ENCODE assay signal across 8 cellular contexts in genomic region chr12:85468356-85469157, GRCh38.
A peak's percentile ranks its signal among the peaks of the same experiment; 100 is the strongest.
DNase-seq lines count a peak whose midpoint lies in the region; ATAC-seq and TF ChIP-seq lines count a peak whose summit lies in the region.

No MANE protein-coding gene starts in this region.

- DNase-seq in AG09309 (ENCODE audit: low read depth): peak; percentile 23
- DNase-seq in NAMALWA (ENCODE audit: low spot score): peak; percentile 57
- DNase-seq in UCSD-AML1 (lab: John Stamatoyannopoulos, UW; ENCODE audit: unreplicated experiment): peak; percentile 13
- peak; percentile 32 for DNase-seq in epithelial cell of proximal tubule (ENCODE audit: low read depth)
- DNase-seq in midbrain (lab: John Stamatoyannopoulos, UW): peak; percentile 45
- DNase-seq in thoracic aorta (ENCODE audit: low spot score): no peak

- H3K4me3 ChIP-seq in AG09309 (ENCODE audit: control insufficient read depth, low read depth, low read length) (no peak overlapping the region), epithelial cell of proximal tubule (ENCODE audit: low read depth, low read length) (peak overlapping the region; percentile 49), thoracic aorta (peak overlapping the region; percentile 74)

- H3K36me3 ChIP-seq in thoracic aorta: no peaks in the 10 kb centered on the region

- ATAC-seq in GM18498 (IDR thresholded peaks at IDR 0.05; ENCODE audit: unreplicated experiment) (peak; percentile 94), HG02798 (IDR thresholded peaks at IDR 0.05; ENCODE audit: poor library complexity, unreplicated experiment) (peak; percentile 95), thoracic aorta (ENCODE audit: insufficient number of reproducible peaks, low FRiP score, low read depth) (peak; percentile 46)

- TF ChIP-seq CTCF in AG09309 (IDR thresholded peaks at IDR 0.05; ENCODE audit: control insufficient read depth, insufficient read depth, low read depth, low read length, missing control alignments) (peak; percentile 81), epithelial cell of proximal tubule (conservative IDR thresholded peaks at IDR 0.05; ENCODE audit: low read depth, low read length) (peak; percentile 88), thoracic aorta (IDR thresholded peaks at IDR 0.05) (peak; percentile 64)

- H3K9me3 ChIP-seq in thoracic aorta: no peaks in the 10 kb centered on the region

- no peak overlapping the region for H3K27ac ChIP-seq in thoracic aorta

- no peaks in the 10 kb centered on the region for H3K4me1 ChIP-seq in thoracic aorta (ENCODE audit: control insufficient read depth in 1 of 2, low read depth in 2 of 2)

- H3K27me3 ChIP-seq in thoracic aorta (replicated peaks; ENCODE audit: insufficient read depth): no peaks in the 10 kb centered on the region
